ENCODE assay signal across 24 cellular contexts in genomic region chr5:10471672-10472071, GRCh38. TPM values are rescaled to one million over a fixed set of nuclear protein-coding genes. Genes with fewer than 3 reads are reported as not detected.
DNase-seq lines count a peak whose midpoint lies in the region; TF ChIP-seq lines count a peak whose summit lies in the region.
"Had no signal": no experiment of that assay in that cellular context is flagged by ENCODE, and none has a peak within 500 bp of the region (broad histone marks: within the 10 kb centered on the region; RNA-seq: fewer than 3 reads in every experiment).

No MANE protein-coding gene starts in this region.

- no peaks in the 10 kb centered on the region for H3K9me2 ChIP-seq in MM.1S (replicated peaks; ENCODE audit: insufficient read depth, low read length)

- H3K4me2 ChIP-seq in mesenchymal stem cell (ENCODE audit: low read length, poor library complexity, severe bottlenecking): no peak overlapping the region
- H3K4me2 ChIP-seq in MM.1S (ENCODE audit: low read depth, low read length): no peak overlapping the region
- H3K4me2 ChIP-seq: BLaER1 treated with 17β-estradiol and CSF1 and Interleukin-3, amounts not matched to agents 10 nM and 100 nM; GM23338 had no signal

- H3K4me1 ChIP-seq in mesenchymal stem cell (ENCODE audit: control insufficient read depth, insufficient read depth, low read depth, low read length): peaks cover 16% of the 10 kb centered on the region
- H3K4me1 ChIP-seq in MM.1S (ENCODE audit: low read length): no peaks in the 10 kb centered on the region

- POLR2A ChIA-PET in activated CD4-positive, alpha-beta memory T cell treated with anti-CD3 and anti-CD28 coated beads, Interleukin-2, amount 10 ng/mL, durations not matched to agents 7 days and 5 days (lab: Charles Lee): no interaction called here

- no peak overlapping the region for H3K27ac ChIP-seq in mesenchymal stem cell (ENCODE audit: low read length, poor library complexity, severe bottlenecking)
- H3K27ac ChIP-seq in MM.1S (ENCODE audit: low read length): no peak overlapping the region
- H3K27ac ChIP-seq: 22Rv1; BLaER1 treated with 17β-estradiol and CSF1 and Interleukin-3, amounts not matched to agents 10 nM and 100 nM; HL-60 had no signal

- H2BK15ac ChIP-seq in mesenchymal stem cell (ENCODE audit: low read depth, poor library complexity, severe bottlenecking): no peak overlapping the region

- peak; percentile 63 for DNase-seq in AG08395 (ENCODE audit: low spot score)
- peak; percentile 25 for DNase-seq in ELR (ENCODE audit: low read depth)
- DNase-seq in astrocyte of the hippocampus (ENCODE audit: low read depth, low spot score): peak; percentile 38
- no peak for DNase-seq in mesenchymal stem cell
- no peak for DNase-seq in activated CD4-positive, alpha-beta memory T cell treated with anti-CD3 and anti-CD28 coated beads, Interleukin-2, amount 10 ng/mL, durations not matched to agents 7 days and 5 days
- no peak for DNase-seq in MM.1S
- DNase-seq in effector CD4-positive, alpha-beta T cell: no peak
- DNase-seq: AML-193; CD4-positive, alpha-beta T cell; GF-D8; HCEC 1CT; NCI-H1092 treated with DMSO at 0.1 percent for 48 hours; NCI-H1436; NCI-H187; NCI-H2081 treated with DMSO at 0.1 percent for 48 hours; NCI-H2171; NCI-H226; NCI-H510A; NCI-H69; SHP77 treated with DMSO at 0.1 percent for 48 hours had no signal

- H3K4me3 ChIP-seq in mesenchymal stem cell (ENCODE audit: insufficient read depth in 1 of 2, low read depth in 1 of 2, low read length in 2 of 2) (no peak overlapping the region), MM.1S (ENCODE audit: low read length) (no peak overlapping the region)
- H3K4me3 ChIP-seq: BLaER1 treated with 17β-estradiol and CSF1 and Interleukin-3, amounts not matched to agents 10 nM and 100 nM; GM23338 had no signal

- no peak overlapping the region for H2BK120ac ChIP-seq in mesenchymal stem cell (ENCODE audit: low read depth, low read length)

- H3K4ac ChIP-seq in mesenchymal stem cell (ENCODE audit: low read depth in 1 of 2, low read length in 2 of 2): no peak overlapping the region

- H3K36me3 ChIP-seq in mesenchymal stem cell (ENCODE audit: control insufficient read depth in 1 of 2, insufficient read depth in 2 of 2, low read depth in 1 of 2, low read length in 2 of 2): no peaks in the 10 kb centered on the region
- H3K36me3 ChIP-seq in MM.1S (replicated peaks; ENCODE audit: insufficient read depth, low read length): no peaks in the 10 kb centered on the region

- no peak overlapping the region for H4K8ac ChIP-seq in mesenchymal stem cell (ENCODE audit: low read length)

- peak overlapping the region; percentile 42 for H2AK5ac ChIP-seq in mesenchymal stem cell (ENCODE audit: low read length, severe bottlenecking)

- CTCF ChIA-PET in activated CD4-positive, alpha-beta memory T cell treated with anti-CD3 and anti-CD28 coated beads, Interleukin-2, amount 10 ng/mL, durations not matched to agents 7 days and 5 days (lab: Charles Lee): no interaction called here

- H3F3A ChIP-seq in MM.1S (ENCODE audit: insufficient read depth, low read length): no peaks in the 10 kb centered on the region

- H2BK5ac ChIP-seq in mesenchymal stem cell (ENCODE audit: low read depth, low read length, poor library complexity, severe bottlenecking): no peak overlapping the region

- H3K9me3 ChIP-seq in mesenchymal stem cell (ENCODE audit: control insufficient read depth, low read length): no peaks in the 10 kb centered on the region
- no peaks in the 10 kb centered on the region for H3K9me3 ChIP-seq in MM.1S (replicated peaks; ENCODE audit: insufficient read depth, low read length)

- H3K14ac ChIP-seq in mesenchymal stem cell (ENCODE audit: low read length in 2 of 2): no peak overlapping the region

- no peaks in the 10 kb centered on the region for H3K36me3 Mint-ChIP-seq in activated CD4-positive, alpha-beta memory T cell treated with anti-CD3 and anti-CD28 coated beads, Interleukin-2, amount 10 ng/mL, durations not matched to agents 7 days and 5 days (ENCODE audit: low read depth)

- H3K23ac ChIP-seq in mesenchymal stem cell (ENCODE audit: low read length in 2 of 2): no peak overlapping the region

- no peak overlapping the region for H3K4me3 Mint-ChIP-seq in activated CD4-positive, alpha-beta memory T cell treated with anti-CD3 and anti-CD28 coated beads, Interleukin-2, amount 10 ng/mL, durations not matched to agents 7 days and 5 days
- H3K4me3 Mint-ChIP-seq: CD4-positive, alpha-beta T cell; GM23338 had no signal

- H3K9me3 Mint-ChIP-seq in activated CD4-positive, alpha-beta memory T cell treated with anti-CD3 and anti-CD28 coated beads, Interleukin-2, amount 10 ng/mL, durations not matched to agents 7 days and 5 days: no peaks in the 10 kb centered on the region

- H4K20me1 ChIP-seq in MM.1S (ENCODE audit: insufficient read depth, low read length): no peaks in the 10 kb centered on the region
- H4K20me1 ChIP-seq: BLaER1 treated with 17β-estradiol and CSF1 and Interleukin-3, amounts not matched to agents 10 nM and 100 nM had no signal

- no peaks in the 10 kb centered on the region for H3K79me2 ChIP-seq in MM.1S (ENCODE audit: low read length)

- H3K27me3 Mint-ChIP-seq in activated CD4-positive, alpha-beta memory T cell treated with anti-CD3 and anti-CD28 coated beads, Interleukin-2, amount 10 ng/mL, durations not matched to agents 7 days and 5 days: peaks cover 15% of the 10 kb centered on the region
- H3K27me3 Mint-ChIP-seq: CD4-positive, alpha-beta T cell had no signal

- no peak overlapping the region for H4K91ac ChIP-seq in mesenchymal stem cell (ENCODE audit: low read length)

- no peak overlapping the region for H2BK12ac ChIP-seq in mesenchymal stem cell (ENCODE audit: low read length in 2 of 2)

- H3K4me1 Mint-ChIP-seq in activated CD4-positive, alpha-beta memory T cell treated with anti-CD3 and anti-CD28 coated beads, Interleukin-2, amount 10 ng/mL, durations not matched to agents 7 days and 5 days: peaks cover 15% of the 10 kb centered on the region

- no peaks in the 10 kb centered on the region for H3K79me1 ChIP-seq in mesenchymal stem cell (replicated peaks; ENCODE audit: low read length, poor library complexity, severe bottlenecking)

- no peak overlapping the region for H3K18ac ChIP-seq in mesenchymal stem cell (ENCODE audit: low read depth in 1 of 2, low read length in 2 of 2)

- H2AFZ ChIP-seq in mesenchymal stem cell (ENCODE audit: low read depth, low read length) (no peak overlapping the region), MM.1S (ENCODE audit: low read length) (no peak overlapping the region)
- H2AFZ ChIP-seq: GM23338 had no signal

- H3K27me3 ChIP-seq in mesenchymal stem cell (ENCODE audit: control insufficient read depth in 1 of 2, insufficient read depth in 1 of 2, low read length in 2 of 2) (no peaks in the 10 kb centered on the region), MM.1S (replicated peaks; ENCODE audit: insufficient read depth, low read length) (no peaks in the 10 kb centered on the region)
- H3K27me3 ChIP-seq: BLaER1 treated with 17β-estradiol and CSF1 and Interleukin-3, amounts not matched to agents 10 nM and 100 nM had no signal

- no peak for TF ChIP-seq CTCF in MM.1S (IDR thresholded peaks at IDR 0.05; ENCODE audit: low read length)

- WGBS in mesenchymal stem cell: 95% methylated on average over 4 of the region's 5 CpGs

- H3K9ac ChIP-seq in mesenchymal stem cell (ENCODE audit: low read length): no peak overlapping the region
- no peak overlapping the region for H3K9ac ChIP-seq in MM.1S (ENCODE audit: low read length)
- H3K9ac ChIP-seq: BLaER1 treated with 17β-estradiol and CSF1 and Interleukin-3, amounts not matched to agents 10 nM and 100 nM had no signal

- no peak overlapping the region for H3K27ac Mint-ChIP-seq in activated CD4-positive, alpha-beta memory T cell treated with anti-CD3 and anti-CD28 coated beads, Interleukin-2, amount 10 ng/mL, durations not matched to agents 7 days and 5 days
- H3K27ac Mint-ChIP-seq: CD4-positive, alpha-beta T cell; GM23338 had no signal

RNA-seq across cellular contexts. Expression of gene ROPN1L, which starts 30.0 kb away (rescaled TPM):
- polyA plus RNA-seq in mesenchymal stem cell (2013, experiment 1 of 2): 0.43 TPM
- polyA plus RNA-seq in mesenchymal stem cell (2013, experiment 2 of 2): 0.29 TPM
- total RNA-seq in activated CD4-positive, alpha-beta memory T cell treated with anti-CD3 and anti-CD28 coated beads, Interleukin-2, amount 10 ng/mL, durations not matched to agents 7 days and 5 days: 1 to 10 TPM; 5.5 to 7.5 TPM
- total RNA-seq: GM23338 had no signal

Comparison
In these comparisons a context has a peak if more than half of its experiments do, and no peak if none do; other contexts are left out.
1. DNase-seq: peak in AG08395 (single experiment), ELR (single experiment) and astrocyte of the hippocampus (single experiment); none in mesenchymal stem cell (single experiment), activated CD4-positive, alpha-beta memory T cell treated with anti-CD3 and anti-CD28 coated beads, Interleukin-2, amount 10 ng/mL, durations not matched to agents 7 days and 5 days (single experiment), MM.1S (single experiment) and effector CD4-positive, alpha-beta T cell (single experiment).